ENCODE assay signal across 8 cellular contexts in the genomic region with DNA sequence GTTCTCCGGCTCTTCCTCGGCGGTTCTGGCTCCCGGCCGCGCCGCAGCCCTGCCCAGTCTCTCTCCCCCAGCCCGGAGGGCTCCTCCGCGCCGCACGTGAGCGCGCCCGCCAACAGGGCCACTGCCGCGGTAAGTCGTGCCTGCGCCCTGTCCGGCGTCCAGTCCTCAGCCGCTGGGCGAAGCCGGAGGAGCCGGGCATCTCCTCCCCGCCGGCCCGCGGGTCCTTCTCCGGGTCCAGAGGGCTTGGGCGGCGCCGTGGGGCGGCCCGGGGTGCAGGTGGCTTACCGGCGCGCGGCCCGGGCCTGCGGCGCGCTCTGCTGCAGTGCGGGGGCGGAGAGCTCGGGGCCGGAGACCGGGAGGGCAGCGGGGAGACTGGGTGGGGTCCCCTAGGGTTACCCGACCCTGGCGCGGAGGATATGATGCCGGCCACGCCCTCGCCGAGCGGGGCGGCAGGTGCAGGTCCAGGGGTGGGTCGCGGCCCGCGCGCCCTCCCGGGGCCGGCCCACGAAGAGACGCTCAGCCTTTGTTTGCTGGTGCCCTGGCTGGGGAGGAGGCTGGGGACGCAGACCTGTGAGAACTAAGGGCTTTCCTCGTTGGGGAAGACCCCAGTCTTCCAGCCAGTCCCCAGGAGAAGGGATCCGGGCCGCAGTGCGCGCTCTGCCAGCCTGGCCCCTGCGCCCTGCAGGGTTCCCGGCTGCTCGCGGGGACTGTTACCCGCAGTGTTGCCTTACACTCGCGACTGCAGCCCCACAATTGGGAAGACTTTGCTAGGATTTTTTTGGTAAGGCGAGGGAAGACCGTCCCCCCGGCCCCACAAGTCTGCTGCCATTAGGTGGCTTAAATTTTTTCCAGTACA. TPM values are rescaled to one million over a fixed set of nuclear protein-coding genes. Genes with fewer than 3 reads are reported as not detected.
DNase-seq lines count a peak whose midpoint lies in the region; ATAC-seq and TF ChIP-seq lines count a peak whose summit lies in the region.

A gene with protein sequence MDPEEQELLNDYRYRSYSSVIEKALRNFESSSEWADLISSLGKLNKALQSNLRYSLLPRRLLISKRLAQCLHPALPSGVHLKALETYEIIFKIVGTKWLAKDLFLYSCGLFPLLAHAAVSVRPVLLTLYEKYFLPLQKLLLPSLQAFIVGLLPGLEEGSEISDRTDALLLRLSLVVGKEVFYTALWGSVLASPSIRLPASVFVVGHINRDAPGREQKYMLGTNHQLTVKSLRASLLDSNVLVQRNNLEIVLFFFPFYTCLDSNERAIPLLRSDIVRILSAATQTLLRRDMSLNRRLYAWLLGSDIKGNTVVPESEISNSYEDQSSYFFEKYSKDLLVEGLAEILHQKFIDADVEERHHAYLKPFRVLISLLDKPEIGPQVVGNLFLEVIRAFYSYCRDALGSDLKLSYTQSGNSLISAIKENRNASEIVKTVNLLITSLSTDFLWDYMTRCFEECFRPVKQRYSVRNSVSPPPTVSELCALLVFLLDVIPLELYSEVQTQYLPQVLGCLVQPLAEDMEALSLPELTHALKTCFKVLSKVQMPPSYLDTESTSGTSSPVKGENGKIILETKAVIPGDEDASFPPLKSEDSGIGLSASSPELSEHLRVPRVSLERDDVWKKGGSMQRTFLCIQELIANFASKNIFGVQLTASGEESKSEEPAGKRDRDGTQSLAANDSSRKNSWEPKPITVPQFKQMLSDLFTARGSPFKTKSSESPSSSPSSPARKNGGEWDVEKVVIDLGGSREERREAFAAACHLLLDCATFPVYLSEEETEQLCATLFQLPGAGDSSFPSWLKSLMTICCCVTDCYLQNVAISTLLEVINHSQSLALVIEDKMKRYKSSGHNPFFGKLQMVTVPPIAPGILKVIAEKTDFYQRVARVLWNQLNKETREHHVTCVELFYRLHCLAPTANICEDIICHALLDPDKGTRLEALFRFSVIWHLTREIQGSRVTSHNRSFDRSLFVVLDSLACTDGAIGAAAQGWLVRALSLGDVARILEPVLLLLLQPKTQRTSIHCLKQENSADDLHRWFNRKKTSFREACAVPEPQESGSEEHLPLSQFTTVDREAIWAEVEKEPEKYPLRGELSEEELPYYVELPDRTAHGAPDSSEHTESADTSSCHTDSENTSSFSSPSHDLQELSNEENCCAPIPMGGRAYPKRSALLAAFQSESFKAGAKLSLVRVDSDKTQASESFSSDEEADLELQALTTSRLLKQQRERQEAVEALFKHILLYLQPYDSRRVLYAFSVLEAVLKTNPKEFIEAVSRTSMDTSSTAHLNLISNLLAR (N-terminal part only) (plus strand): TSS at position 10 of the 856 bp plus-strand sequence. CDS start 7,910 bp downstream, outside the sequence.

- H3K36me3 Mint-ChIP-seq in naive B cell = peaks cover 10 to 15% of the 10 kb centered on the region in 2 donors
- no peaks in the 10 kb centered on the region for H3K36me3 Mint-ChIP-seq in type B pancreatic cell

- TF ChIP-seq CTCF in GM10266 (IDR thresholded peaks at IDR 0.05; ENCODE audit: control insufficient read depth, insufficient read depth, low read depth, missing control alignments) (no peak), epithelial cell of esophagus (IDR thresholded peaks at IDR 0.05; ENCODE audit: insufficient read depth, low read depth, low read length, missing control alignments) (no peak), type B pancreatic cell (conservative IDR thresholded peaks at IDR 0.05) (no peak)

- peak within 1 kb of the TSS; percentile 67 for H3K4me3 ChIP-seq in Jurkat, Clone E6-1 (ENCODE audit: low read length)
- H3K4me3 ChIP-seq in epithelial cell of esophagus (ENCODE audit: low read length) = peak within 1 kb of the TSS; percentile 59

- H3K4me1 Mint-ChIP-seq in naive B cell (peaks cover 30 to 52% (median 45%) of the 10 kb centered on the region in 3 donors), type B pancreatic cell (ENCODE audit: unreplicated experiment) (peaks cover 14% of the 10 kb centered on the region)

- peak; percentile 24 for ATAC-seq in GM21576 (IDR thresholded peaks at IDR 0.05; ENCODE audit: unreplicated experiment)
- ATAC-seq in activated CD4-positive, CD25-positive, alpha-beta regulatory T cell treated with anti-CD3 and anti-CD28 coated beads, Interleukin-2, amount 50 U/mL, for 24 hours = peak; percentile 2 to 7
- ATAC-seq in naive B cell (ENCODE audit: low read depth in 2 of 2) = peak; percentile 22 to 28

- H3K27me3 Mint-ChIP-seq in naive B cell = no peaks in the 10 kb centered on the region
- H3K27me3 Mint-ChIP-seq in type B pancreatic cell = peaks cover 14% of the 10 kb centered on the region

- H3K4me3 Mint-ChIP-seq in naive B cell = peak within 1 kb of the TSS; percentile 78 to 92 (median 87)
- H3K4me3 Mint-ChIP-seq in type B pancreatic cell = peak within 1 kb of the TSS; percentile 86

- no peaks in the 10 kb centered on the region for H3K9me3 Mint-ChIP-seq in naive B cell
- H3K9me3 Mint-ChIP-seq in type B pancreatic cell = no peaks in the 10 kb centered on the region

- peak within 1 kb of the TSS; percentile 51 to 92 (median 82) for H3K27ac Mint-ChIP-seq in naive B cell
- H3K27ac Mint-ChIP-seq in type B pancreatic cell = peak within 1 kb of the TSS; percentile 87

- peak; percentile 56 for DNase-seq in GM10266 (ENCODE audit: extremely low spot score)
- DNase-seq in Jurkat, Clone E6-1 (ENCODE audit: low read depth, low spot score) = no peak
- peak; percentile 15 for DNase-seq in epithelial cell of esophagus (ENCODE audit: low read depth)
- DNase-seq in naive B cell = peak; percentile 82
- peak; percentile 69 for DNase-seq in type B pancreatic cell (ENCODE audit: extremely low spot score, unreplicated experiment)
- DNase-seq in cerebellar nuclear complex (lab: John Stamatoyannopoulos, UW) = no peak

RNA-seq across cellular contexts. Expression of the gene that starts here (rescaled TPM):
- 9.6 TPM for polyA plus RNA-seq in Jurkat, Clone E6-1 (2012; ENCODE audit: insufficient read depth, insufficient read length)
- polyA plus RNA-seq in naive B cell (ENCODE audit: low read depth in 6 of 6) = 10 to 100 TPM; 13.8 to 43.2 (median 29.3) TPM
- total RNA-seq in type B pancreatic cell (ENCODE audit: low replicate concordance) = 26.5 and 29.9 TPM in 2 replicates

Comparison
In these comparisons a context has a peak if more than half of its experiments do, and no peak if none do; other contexts are left out.
1. DNase-seq: peak in GM10266 (single experiment), epithelial cell of esophagus (single experiment), naive B cell (single experiment) and type B pancreatic cell (single experiment); none in Jurkat, Clone E6-1 (single experiment) and cerebellar nuclear complex (0 of 2).
2. Peak in every context shown above with its lines, with median percentiles within 50 percentile points of each other: ATAC-seq.